In the genomic region with DNA sequence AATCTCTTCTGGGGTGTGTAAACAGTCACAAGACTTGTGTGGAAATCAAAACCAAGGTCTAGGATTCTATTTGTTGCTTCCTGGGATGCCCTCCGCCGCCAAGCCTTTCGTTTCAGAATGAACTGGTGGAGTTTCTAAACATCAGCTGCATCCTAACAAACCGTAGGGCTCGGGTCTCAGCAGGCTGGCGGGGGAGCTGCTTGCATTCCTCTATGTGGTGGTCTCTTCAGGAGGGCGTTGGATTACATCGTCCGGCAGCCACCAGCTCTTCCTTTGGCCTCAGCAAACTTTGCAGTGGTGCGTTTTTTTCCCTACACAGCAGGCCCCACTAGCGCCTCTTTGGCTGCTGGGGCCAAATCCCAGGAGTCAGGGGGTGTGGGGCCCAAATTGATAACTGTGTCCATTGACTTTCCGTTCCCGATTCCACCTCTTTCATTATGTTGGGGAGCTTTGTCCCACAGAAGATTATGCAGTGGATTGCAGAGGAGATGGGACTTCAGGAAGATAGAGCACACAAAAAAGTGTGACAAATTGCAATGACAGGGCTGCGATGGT, we compare ENCODE assay signal across 21 cellular contexts.
"Had no signal": no experiment of that assay in that cellular context is flagged by ENCODE, and none has a peak within 500 bp of the region (broad histone marks: within the 10 kb centered on the region; RNA-seq: fewer than 3 reads in every experiment).

No MANE protein-coding gene starts in this region.

- FAIRE-seq: endometrium, TTC549 had no signal

- H3K4me1 ChIP-seq: adrenal gland, breast epithelium, colonic mucosa, right atrium auricular region, thyroid gland, upper lobe of right lung had no signal

- H3K4me3 Mint-ChIP-seq: activated naive CD8-positive, alpha-beta T cell; activated T-helper 17 cell treated with anti-CD3 and anti-CD28 coated beads, Interleukin-2, amount 50 U/mL, for 72 hours; central memory CD8-positive, alpha-beta T cell; natural killer cell treated with Interleukin-12 subunit alpha and Interleukin-12 subunit beta and Interleukin-15 and Interleukin-18, amount 100 ng/mL, for 72 hours had no signal

- H3K27ac Mint-ChIP-seq: activated naive CD8-positive, alpha-beta T cell; activated T-helper 17 cell treated with anti-CD3 and anti-CD28 coated beads, Interleukin-2, amount 50 U/mL, for 72 hours; natural killer cell treated with Interleukin-12 subunit alpha and Interleukin-12 subunit beta and Interleukin-15 and Interleukin-18, amount 100 ng/mL, for 72 hours; progenitor cell of endocrine pancreas had no signal

- ATAC-seq: activated T-helper 17 cell treated with anti-CD3 and anti-CD28 coated beads, Interleukin-2, amount 50 U/mL, for 72 hours; left ventricle myocardium superior; natural killer cell treated with Interleukin-12 subunit alpha and Interleukin-12 subunit beta and Interleukin-15 and Interleukin-18, amount 100 ng/mL, for 72 hours; stimulated activated naive CD8-positive, alpha-beta T cell treated with anti-CD3 and anti-CD28 coated beads, Interleukin-15, Interleukin-2, amounts not matched to agents 100 U/mL and 50 U/mL, for 24 hours; upper lobe of right lung had no signal

- H3K4me3 ChIP-seq: adrenal gland, breast epithelium, colonic mucosa, right atrium auricular region, thyroid gland, upper lobe of right lung had no signal

- H3K9me3 ChIP-seq: adrenal gland, breast epithelium, colonic mucosa, right atrium auricular region, thyroid gland, upper lobe of right lung had no signal

- H3K4me1 Mint-ChIP-seq: activated T-helper 17 cell treated with anti-CD3 and anti-CD28 coated beads, Interleukin-2, amount 50 U/mL, for 72 hours; central memory CD8-positive, alpha-beta T cell had no signal

- DNase-seq: activated naive CD4-positive, alpha-beta T cell; activated T-cell treated with anti-CD3 and anti-CD28 coated beads, Interleukin-2, amount 50 U/mL, for 1 hour; adrenal gland; colonic mucosa; left ventricle myocardium superior; mammary epithelial cell; stimulated activated CD4-positive, alpha-beta T cell treated with anti-CD3 and anti-CD28 coated beads, Interleukin-4, amount 100 ng/mL, for 4 hours; stimulated activated naive CD8-positive, alpha-beta T cell treated with anti-CD3 and anti-CD28 coated beads, Interleukin-15, Interleukin-2, amounts not matched to agents 100 U/mL and 50 U/mL, for 24 hours; substantia nigra; T-helper 1 cell; thyroid gland; upper lobe of right lung had no signal

- H3K36me3 ChIP-seq: adrenal gland, breast epithelium, colonic mucosa, right atrium auricular region, thyroid gland, upper lobe of right lung had no signal

- H3K27ac ChIP-seq: adrenal gland, breast epithelium, colonic mucosa, right atrium auricular region, thyroid gland, upper lobe of right lung had no signal

- H3K36me3 Mint-ChIP-seq: activated naive CD8-positive, alpha-beta T cell had no signal

- H3K27me3 ChIP-seq: adrenal gland, breast epithelium, colonic mucosa, right atrium auricular region, thyroid gland, upper lobe of right lung had no signal

- H3K9me3 Mint-ChIP-seq: natural killer cell treated with Interleukin-12 subunit alpha and Interleukin-12 subunit beta and Interleukin-15 and Interleukin-18, amount 100 ng/mL, for 72 hours had no signal

- H3K27me3 Mint-ChIP-seq: activated T-helper 17 cell treated with anti-CD3 and anti-CD28 coated beads, Interleukin-2, amount 50 U/mL, for 72 hours had no signal
